In genomic region chr16:173211-173843, GRCh38 we compare ENCODE assay signal across 15 cellular contexts. TPM values are rescaled to one million over a fixed set of nuclear protein-coding genes. Genes with fewer than 3 reads are reported as not detected.
DNase-seq lines count a peak whose midpoint lies in the region; ATAC-seq and TF ChIP-seq lines count a peak whose summit lies in the region.
"Not testable (repeated sequence)": the region's sequence is repeated elsewhere in the genome, so short reads cannot be mapped to it uniquely, and the experiment has no call there.
"Had no signal": no experiment of that assay in that cellular context is flagged by ENCODE, and none has a peak within 500 bp of the region (broad histone marks: within the 10 kb centered on the region; RNA-seq: fewer than 3 reads in every experiment).

No MANE protein-coding gene starts in this region.

- TF ChIP-seq CTCF in Calu3 (IDR thresholded peaks at IDR 0.05; ENCODE audit: unreplicated experiment) = not testable (repeated sequence)

- not testable (repeated sequence) for BruUV-seq in Calu3 (replicated peaks; lab: Mats Ljungman, UMichigan)

- H3K9me3 ChIP-seq in naive thymus-derived CD4-positive, alpha-beta T cell (ENCODE audit: control insufficient read depth in 2 of 3, low read length in 3 of 3) = not testable (repeated sequence)

- intact Hi-C loops in Calu3 (cut with micrococcal nuclease; ENCODE audit: unreplicated experiment); naive thymus-derived CD4-positive, alpha-beta T cell (cut with micrococcal nuclease): not testable (repeated sequence)

- H3K27me3 Mint-ChIP-seq in Calu3 (ENCODE audit: unreplicated experiment) = peaks cover 88% of the 10 kb centered on the region
- peaks cover 45 to 63% of the 10 kb centered on the region in 2 donors for H3K27me3 Mint-ChIP-seq in T-cell
- H3K27me3 Mint-ChIP-seq in activated T-cell treated with anti-CD3 and anti-CD28 coated beads, Interleukin-2, amount 50 U/mL, for 4 hours (ENCODE audit: low read depth) = peaks cover 67% of the 10 kb centered on the region
- H3K27me3 Mint-ChIP-seq in activated naive CD8-positive, alpha-beta T cell = peaks cover 30% of the 10 kb centered on the region
- H3K27me3 Mint-ChIP-seq in naive thymus-derived CD4-positive, alpha-beta T cell = peaks cover 49 to 73% (median 51%) of the 10 kb centered on the region in 5 donors
- peaks cover 82% of the 10 kb centered on the region for H3K27me3 Mint-ChIP-seq in stimulated activated memory B cell treated with anti-CD40 and anti-IgM and Interleukin-4, amounts not matched to agents 10 μg/mL and 1 μg/mL and 100 μg/mL, for 72 hours

- not testable (repeated sequence) for ATAC-seq in T-cell (replicated peaks in 1 of 4); activated T-cell treated with anti-CD3 and anti-CD28 coated beads, Interleukin-2, amount 50 U/mL, for 4 hours; naive thymus-derived CD4-positive, alpha-beta T cell; stimulated activated memory B cell treated with anti-CD40 and anti-IgM and Interleukin-4, amounts not matched to agents 10 μg/mL and 1 μg/mL and 100 μg/mL, for 72 hours

- H3K36me3 ChIP-seq in naive thymus-derived CD4-positive, alpha-beta T cell (ENCODE audit: control insufficient read depth in 2 of 3, insufficient read depth in 3 of 3, low read length in 3 of 3) = not testable (repeated sequence)

- CTCF ChIA-PET in Calu3 (lab: Charles Lee); T-cell (lab: Charles Lee); naive thymus-derived CD4-positive, alpha-beta T cell (lab: Charles Lee): not testable (repeated sequence)

- H3K27me3 ChIP-seq in naive thymus-derived CD4-positive, alpha-beta T cell (ENCODE audit: control insufficient read depth in 2 of 2, insufficient read depth in 2 of 2, low read length in 2 of 2) = peaks cover 9 to 16% of the 10 kb centered on the region in 2 donors

- not testable (repeated sequence) for TF ChIP-seq POLR2A in erythroblast (IDR thresholded peaks at IDR 0.05; ENCODE audit: low read length)

- H3K9me3 Mint-ChIP-seq in Calu3 (ENCODE audit: low read depth, unreplicated experiment); T-cell; activated T-cell treated with anti-CD3 and anti-CD28 coated beads, Interleukin-2, amount 50 U/mL, for 4 hours; activated naive CD8-positive, alpha-beta T cell (ENCODE audit: low read depth); naive thymus-derived CD4-positive, alpha-beta T cell; stimulated activated memory B cell treated with anti-CD40 and anti-IgM and Interleukin-4, amounts not matched to agents 10 μg/mL and 1 μg/mL and 100 μg/mL, for 72 hours: not testable (repeated sequence)

- H3K36me3 Mint-ChIP-seq in Calu3 (ENCODE audit: insufficient read depth, unreplicated experiment) = peaks cover 19% of the 10 kb centered on the region
- not testable (repeated sequence) for H3K36me3 Mint-ChIP-seq in T-cell; activated T-cell treated with anti-CD3 and anti-CD28 coated beads, Interleukin-2, amount 50 U/mL, for 4 hours (ENCODE audit: insufficient read depth); activated naive CD8-positive, alpha-beta T cell; naive thymus-derived CD4-positive, alpha-beta T cell; stimulated activated memory B cell treated with anti-CD40 and anti-IgM and Interleukin-4, amounts not matched to agents 10 μg/mL and 1 μg/mL and 100 μg/mL, for 72 hours

- not testable (repeated sequence) for H3K27ac ChIP-seq in naive thymus-derived CD4-positive, alpha-beta T cell (ENCODE audit: low read depth, low read length)

- POLR2A ChIA-PET in T-cell (lab: Charles Lee); naive thymus-derived CD4-positive, alpha-beta T cell (lab: Charles Lee): not testable (repeated sequence)

- peaks cover 19% of the 10 kb centered on the region for H3K4me1 Mint-ChIP-seq in Calu3 (ENCODE audit: low read depth, unreplicated experiment)
- peaks cover 11 to 32% (median 12%) of the 10 kb centered on the region in 3 donors for H3K4me1 Mint-ChIP-seq in T-cell
- peaks cover 11% of the 10 kb centered on the region for H3K4me1 Mint-ChIP-seq in activated T-cell treated with anti-CD3 and anti-CD28 coated beads, Interleukin-2, amount 50 U/mL, for 4 hours (ENCODE audit: low read depth)
- peaks cover 21% of the 10 kb centered on the region for H3K4me1 Mint-ChIP-seq in activated naive CD8-positive, alpha-beta T cell (ENCODE audit: low read depth)
- H3K4me1 Mint-ChIP-seq in naive thymus-derived CD4-positive, alpha-beta T cell = peaks cover 0 to 17% (median 12%) of the 10 kb centered on the region in 7 donors
- peaks cover 27% of the 10 kb centered on the region for H3K4me1 Mint-ChIP-seq in stimulated activated memory B cell treated with anti-CD40 and anti-IgM and Interleukin-4, amounts not matched to agents 10 μg/mL and 1 μg/mL and 100 μg/mL, for 72 hours

- not testable (repeated sequence) for H3K27ac Mint-ChIP-seq in Calu3 (ENCODE audit: unreplicated experiment); T-cell; activated naive CD8-positive, alpha-beta T cell; naive thymus-derived CD4-positive, alpha-beta T cell; stimulated activated memory B cell treated with anti-CD40 and anti-IgM and Interleukin-4, amounts not matched to agents 10 μg/mL and 1 μg/mL and 100 μg/mL, for 72 hours

- not testable (repeated sequence) for H3K4me3 ChIP-seq in naive thymus-derived CD4-positive, alpha-beta T cell (ENCODE audit: low read length)

- H3K4me1 ChIP-seq in naive thymus-derived CD4-positive, alpha-beta T cell (ENCODE audit: control insufficient read depth in 2 of 2, insufficient read depth in 2 of 2, low read length in 2 of 2) = not testable (repeated sequence)

- not testable (repeated sequence) for DNase-seq in Calu3; T-cell; activated T-cell treated with anti-CD3 and anti-CD28 coated beads, Interleukin-2, amount 50 U/mL, for 4 hours; naive thymus-derived CD4-positive, alpha-beta T cell
- DNase-seq in erythroblast (lab: John Stamatoyannopoulos, UW) = peak; percentile 61 to 78

- H3K4me3 Mint-ChIP-seq in Calu3 (ENCODE audit: low read depth, unreplicated experiment) (peak overlapping the region; percentile 50), T-cell (peak overlapping the region in 2 of 3 donors; percentile 17 to 53)
- peak overlapping the region; percentile 26 for H3K4me3 Mint-ChIP-seq in activated T-cell treated with anti-CD3 and anti-CD28 coated beads, Interleukin-2, amount 50 U/mL, for 4 hours
- H3K4me3 Mint-ChIP-seq in activated naive CD8-positive, alpha-beta T cell = peak overlapping the region; percentile 44
- peak overlapping the region in 7 of 10 donors; percentile 29 to 77 (median 35) for H3K4me3 Mint-ChIP-seq in naive thymus-derived CD4-positive, alpha-beta T cell
- H3K4me3 Mint-ChIP-seq in stimulated activated memory B cell treated with anti-CD40 and anti-IgM and Interleukin-4, amounts not matched to agents 10 μg/mL and 1 μg/mL and 100 μg/mL, for 72 hours = peak overlapping the region; percentile 54

RNA-seq across cellular contexts. Expression of gene HBA2, which starts 0.7 kb away (rescaled TPM):
- total RNA-seq in Calu3 (2022) = not detected in 2 replicates
- total RNA-seq in T-cell = 10 to 100 TPM in 1 of 5 donors, not detected in 4; 13.2 TPM
- total RNA-seq in activated T-cell treated with anti-CD3 and anti-CD28 coated beads, Interleukin-2, amount 50 U/mL, for 4 hours = not detected
- 10 to 100 TPM in 1 of 5 experiments, 1 to 10 TPM in 1, under 1 TPM in 1, not detected in 2; 0.68 to 10.4 (median 1.1) TPM for total RNA-seq in naive thymus-derived CD4-positive, alpha-beta T cell
- under 1 TPM in 1 of 2 donors, not detected in 1; 0.63 TPM for polyA plus RNA-seq in naive thymus-derived CD4-positive, alpha-beta T cell
- total RNA-seq: CD8-positive, alpha-beta memory T cell; HepG2; HT-29; M059J; SJSA1 had no signal
- polyA plus RNA-seq: HepG2 had no signal

RNA-seq across cellular contexts. Expression of gene HBA1, which starts 3.2 kb away (rescaled TPM):
- not detected in 2 replicates for total RNA-seq in Calu3 (2022)
- 1 to 10 TPM in 3 of 5 donors, not detected in 2; 5.5 to 6.4 (median 6.0) TPM for total RNA-seq in T-cell
- total RNA-seq in activated T-cell treated with anti-CD3 and anti-CD28 coated beads, Interleukin-2, amount 50 U/mL, for 4 hours = 1 to 10 TPM; 1.8 to 2.3 (median 2.3) TPM
- total RNA-seq in naive thymus-derived CD4-positive, alpha-beta T cell = 10 to 100 TPM in 1 of 5 experiments, 1 to 10 TPM in 2, not detected in 2; 1.1 to 33.5 (median 2.2) TPM
- not detected for polyA plus RNA-seq in naive thymus-derived CD4-positive, alpha-beta T cell
- total RNA-seq: CD8-positive, alpha-beta memory T cell; H4; HepG2; HT-29; M059J; SJSA1 had no signal

RNA-seq across cellular contexts. Expression of gene HBQ1, which starts 6.9 kb away (rescaled TPM):
- not detected in 2 replicates for total RNA-seq in Calu3 (2022)
- not detected for total RNA-seq in T-cell
- total RNA-seq in activated T-cell treated with anti-CD3 and anti-CD28 coated beads, Interleukin-2, amount 50 U/mL, for 4 hours = 1 to 10 TPM in 1 of 3 donors, under 1 TPM in 2; 0.43 to 1.6 (median 0.48) TPM
- not detected for total RNA-seq in naive thymus-derived CD4-positive, alpha-beta T cell
- polyA plus RNA-seq in naive thymus-derived CD4-positive, alpha-beta T cell = not detected
- total RNA-seq: CD8-positive, alpha-beta memory T cell; H4; HT-29; M059J; Right ventricle myocardium superior; SJSA1 had no signal

RNA-seq across cellular contexts. Expression of gene HBM, which starts 7.5 kb away (rescaled TPM):
- total RNA-seq in Calu3 (2022) = not detected in 2 replicates
- not detected for total RNA-seq in T-cell
- not detected for total RNA-seq in activated T-cell treated with anti-CD3 and anti-CD28 coated beads, Interleukin-2, amount 50 U/mL, for 4 hours
- not detected for total RNA-seq in naive thymus-derived CD4-positive, alpha-beta T cell
- polyA plus RNA-seq in naive thymus-derived CD4-positive, alpha-beta T cell = not detected
- total RNA-seq: A673; CD8-positive, alpha-beta memory T cell; H4; HepG2; HT-29; M059J; Right ventricle myocardium superior; SJSA1 had no signal
- polyA plus RNA-seq: CD8-positive, alpha-beta memory T cell; HepG2 had no signal

RNA-seq across cellular contexts. Expression of gene HBZ, which starts 20.9 kb away (rescaled TPM):
- total RNA-seq in Calu3 (2022) (not detected in 2 replicates), T-cell (under 1 TPM in 3 of 5 donors, not detected in 2; 0.51 to 0.76 (median 0.59) TPM)
- total RNA-seq in activated T-cell treated with anti-CD3 and anti-CD28 coated beads, Interleukin-2, amount 50 U/mL, for 4 hours = under 1 TPM; 0.38 to 0.45 (median 0.43) TPM
- not detected for total RNA-seq in naive thymus-derived CD4-positive, alpha-beta T cell
- not detected for polyA plus RNA-seq in naive thymus-derived CD4-positive, alpha-beta T cell
- total RNA-seq: A673; CD8-positive, alpha-beta memory T cell; H4; HepG2; HT-29; M059J; Right ventricle myocardium superior; SJSA1 had no signal
- polyA plus RNA-seq: CD8-positive, alpha-beta memory T cell had no signal
